Comparison of ENCODE assay signal across 27 cellular contexts in genomic region chr9:34334916-34335315, GRCh38. TPM values are rescaled to one million over a fixed set of nuclear protein-coding genes. Genes with fewer than 3 reads are reported as not detected.
DNase-seq lines count a peak whose midpoint lies in the region; ATAC-seq and TF ChIP-seq lines count a peak whose summit lies in the region.
"Had no signal": no experiment of that assay in that cellular context is flagged by ENCODE, and none has a peak within 500 bp of the region (broad histone marks: within the 10 kb centered on the region; RNA-seq: fewer than 3 reads in every experiment).

No MANE protein-coding gene starts in this region.

- H3K27me3 ChIP-seq in HUES64 (ENCODE audit: insufficient read depth, low read length), result no peaks in the 10 kb centered on the region
- H3K27me3 ChIP-seq in stomach, result no peaks in the 10 kb centered on the region
- no peaks in the 10 kb centered on the region for H3K27me3 ChIP-seq in upper lobe of left lung
- H3K27me3 ChIP-seq: esophagus squamous epithelium, hepatocyte, left lung, Peyer's patch, testis had no signal

- TF ChIP-seq EP300 in stomach (IDR thresholded peaks at IDR 0.05) (no peak), upper lobe of left lung (IDR thresholded peaks at IDR 0.05) (no peak)

- H3K4me1 ChIP-seq in HUES64 (ENCODE audit: insufficient read depth, low read length) (peaks cover 16% of the 10 kb centered on the region), stomach (peaks cover 6 to 54% (median 29%) of the 10 kb centered on the region in 4 donors), upper lobe of left lung (peaks cover 7 to 10% (median 9%) of the 10 kb centered on the region in 4 donors)
- H3K4me1 ChIP-seq: testis had no signal

- H3K4me3 ChIP-seq in HUES64 (ENCODE audit: low read length), result no peak overlapping the region
- no peak overlapping the region for H3K4me3 ChIP-seq in stomach
- no peak overlapping the region for H3K4me3 ChIP-seq in upper lobe of left lung
- H3K4me3 ChIP-seq: coronary artery, esophagus squamous epithelium, GM23248, hepatocyte, left lung, Peyer's patch, testis had no signal

- H3K27ac ChIP-seq in HUES64 (ENCODE audit: low read depth, low read length) (peak overlapping the region; percentile 66; the same call in 1 of the 2 replicates), cingulate gyrus (ENCODE audit: low read depth, low read length) (peak overlapping the region; percentile 94), stomach (peak overlapping the region; percentile 5 to 57 (median 36)), upper lobe of left lung (no peak overlapping the region)
- H3K27ac ChIP-seq: coronary artery, esophagus squamous epithelium, GM23248, hepatocyte, left lung, Peyer's patch, testis had no signal

- H3K9me3 ChIP-seq in HUES64 (ENCODE audit: insufficient read depth, low read depth, low read length) (no peaks in the 10 kb centered on the region), stomach (no peaks in the 10 kb centered on the region), upper lobe of left lung (no peaks in the 10 kb centered on the region)
- H3K9me3 ChIP-seq: esophagus squamous epithelium, left lung, Peyer's patch, testis had no signal

- intact Hi-C loops in stomach (cut with DNase I; ENCODE audit: low total_unique reads), result loop anchor here (5.0 kb wide), 1 partner anchor 37 kb away; no protein-coding TSS in a partner anchor

- no peak for ATAC-seq in GM18519 (IDR thresholded peaks at IDR 0.05; ENCODE audit: low FRiP score, unreplicated experiment)
- no peak for ATAC-seq in GM18858 (IDR thresholded peaks at IDR 0.05; ENCODE audit: unreplicated experiment)
- ATAC-seq in upper lobe of left lung (ENCODE audit: low FRiP score in 2 of 2), result no peak
- ATAC-seq: activated CD8-positive, alpha-beta memory T cell treated with anti-CD3 and anti-CD28 coated beads, Interleukin-2, amount 10 ng/mL, durations not matched to agents 7 days and 5 days; left lung; naive thymus-derived CD4-positive, alpha-beta T cell had no signal

- H3K9ac ChIP-seq in HUES64 (ENCODE audit: low read depth, low read length), result peak overlapping the region; percentile 26; the same call in 1 of the 2 replicates
- H3K9ac ChIP-seq: GM23248 had no signal

- WGBS in HUES64, result 77% methylated on average over 2 of the region's 2 CpGs
- WGBS in stomach, 5 donors, result 56 to 85% (median 72%) methylated on average over 2 of the region's 2 CpGs
- 100% methylated on average over 2 of the region's 2 CpGs for WGBS in upper lobe of left lung, 2 donors

- TF ChIP-seq POLR2A in stomach (IDR thresholded peaks at IDR 0.05) (no peak), upper lobe of left lung (IDR thresholded peaks at IDR 0.05) (no peak)

- H3K36me3 ChIP-seq in HUES64 (ENCODE audit: insufficient read depth, low read length), result peaks cover 12% of the 10 kb centered on the region
- peaks cover 0 to 28% (median 20%) of the 10 kb centered on the region in 4 donors for H3K36me3 ChIP-seq in stomach
- H3K36me3 ChIP-seq in upper lobe of left lung, result peaks cover 0 to 20% (median 11%) of the 10 kb centered on the region in 4 donors

- TF ChIP-seq CTCF in stomach (IDR thresholded peaks at IDR 0.05) (no peak), upper lobe of left lung (IDR thresholded peaks at IDR 0.05) (no peak)

- DNase-seq in medulla oblongata (ENCODE audit: extremely low spot score), result peak; percentile 31
- no peak for DNase-seq in stomach
- DNase-seq in upper lobe of left lung, result no peak
- DNase-seq: activated CD4-positive, alpha-beta T cell treated with anti-CD3 and anti-CD28 coated beads, Interleukin-2, amount 50 U/mL, for 1 hour; activated CD8-positive, alpha-beta memory T cell treated with anti-CD3 and anti-CD28 coated beads, Interleukin-2, amount 10 ng/mL, durations not matched to agents 7 days and 5 days; activated naive CD4-positive, alpha-beta T cell treated with anti-CD3 and anti-CD28 coated beads, Interleukin-2, amount 10 ng/mL, durations not matched to agents 7 days and 5 days; CD4-positive, CD25-positive, alpha-beta regulatory T cell; esophagus squamous epithelium; GM23248; left lung; naive thymus-derived CD4-positive, alpha-beta T cell; NCI-H1694 treated with DMSO at 0.1 percent for 48 hours; NCI-H524 treated with DMSO at 0.1 percent for 48 hours; Peyer's patch; right cardiac atrium; SHP77 treated with DMSO at 0.1 percent for 48 hours; stimulated activated CD4-positive, alpha-beta T cell treated with anti-CD3 and anti-CD28 coated beads, Interleukin-12 subunit alpha, Interleukin-12 subunit beta, amount 100 ng/mL, for 4 hours; stimulated activated CD4-positive, alpha-beta T cell treated with anti-CD3 and anti-CD28 coated beads, Interleukin-4, amount 100 ng/mL, for 1 hour; SW 1271; T1000; testis had no signal

RNA-seq across cellular contexts. Expression of gene NUDT2, which starts 5.5 kb away (rescaled TPM):
- 11.3 TPM for polyA plus RNA-seq in HUES64 (2013, experiment 1 of 2)
- polyA plus RNA-seq in HUES64 (2013, experiment 2 of 2), result 17.9 TPM
- total RNA-seq in stomach (10 to 100 TPM in 3 of 5 donors, 1 to 10 TPM in 1, under 1 TPM in 1; 0.87 to 46.9 (median 17.0) TPM), upper lobe of left lung (10 to 100 TPM in 4 of 6 donors, 1 to 10 TPM in 2; 4.2 to 17.8 (median 11.2) TPM)
- 10 to 100 TPM; 22.2 to 73.2 (median 34.5) TPM for polyA plus RNA-seq in stomach

RNA-seq across cellular contexts. Expression of gene KIF24, which starts 5.8 kb away (rescaled TPM):
- polyA plus RNA-seq in HUES64 (2013, experiment 1 of 2), result 4.6 TPM
- 4.6 TPM for polyA plus RNA-seq in HUES64 (2013, experiment 2 of 2)
- 1 to 10 TPM in 4 of 5 donors, under 1 TPM in 1; 0.29 to 5.8 (median 3.2) TPM for total RNA-seq in stomach
- under 1 TPM; 0.37 to 0.90 (median 0.46) TPM for polyA plus RNA-seq in stomach
- 1 to 10 TPM in 5 of 6 donors, under 1 TPM in 1; 0.72 to 3.2 (median 1.6) TPM for total RNA-seq in upper lobe of left lung

RNA-seq across cellular contexts. Expression of gene MYORG, which starts 41.8 kb away (rescaled TPM):
- 5.0 TPM for polyA plus RNA-seq in HUES64 (2013, experiment 1 of 2)
- polyA plus RNA-seq in HUES64 (2013, experiment 2 of 2), result 6.5 TPM
- 10 to 100 TPM in 4 of 5 donors, 1 to 10 TPM in 1; 9.5 to 31.3 (median 19.6) TPM for total RNA-seq in stomach
- polyA plus RNA-seq in stomach, result 1 to 10 TPM in 2 of 3 donors, under 1 TPM in 1; 0.76 to 9.0 (median 3.9) TPM
- 10 to 100 TPM in 2 of 6 donors, 1 to 10 TPM in 4; 2.1 to 11.6 (median 7.4) TPM for total RNA-seq in upper lobe of left lung

Comparison
In these comparisons a context has a peak if more than half of its experiments do, and no peak if none do; other contexts are left out.
1. H3K27ac ChIP-seq: peak in HUES64 (single experiment), cingulate gyrus (single experiment) and stomach (5 of 5); none in upper lobe of left lung (0 of 4).